18 cellular contexts compared by ENCODE assay signal in genomic region chr3:88589131-88589530, GRCh38.
"Had no signal": no experiment of that assay in that cellular context is flagged by ENCODE, and none has a peak within 500 bp of the region (broad histone marks: within the 10 kb centered on the region; RNA-seq: fewer than 3 reads in every experiment).

No MANE protein-coding gene starts in this region.

- H3K27ac ChIP-seq: heart left ventricle, tibial artery had no signal

- H3K27ac Mint-ChIP-seq: activated CD8-positive, alpha-beta T cell treated with anti-CD3 and anti-CD28 coated beads, Interleukin-2, amount 10 ng/mL, durations not matched to agents 7 days and 5 days; activated naive CD4-positive, alpha-beta T cell treated with anti-CD3 and anti-CD28 coated beads, Interleukin-2, amount 50 U/mL, for 72 hours; naive thymus-derived CD8-positive, alpha-beta T cell; stimulated activated memory B cell treated with anti-CD40 and anti-IgM and Interleukin-4, amounts not matched to agents 10 μg/mL and 1 μg/mL and 100 μg/mL, for 72 hours; T-helper 1 cell treated with Interleukin-12 subunit alpha and Interleukin-12 subunit beta and Interleukin-4 antibody, amounts not matched to agents 30 μg/mL and 1 μg/mL, for 36 hours had no signal

- H3K4me1 ChIP-seq: heart left ventricle, tibial artery had no signal

- ATAC-seq: activated CD8-positive, alpha-beta T cell treated with anti-CD3 and anti-CD28 coated beads, Interleukin-2, amount 10 ng/mL, durations not matched to agents 7 days and 5 days; activated naive CD4-positive, alpha-beta T cell treated with anti-CD3 and anti-CD28 coated beads, Interleukin-2, amount 50 U/mL, for 72 hours; heart left ventricle; left lobe of liver; mucosa of descending colon; naive thymus-derived CD8-positive, alpha-beta T cell; stimulated activated memory B cell treated with anti-CD40 and anti-IgM and Interleukin-4, amounts not matched to agents 10 μg/mL and 1 μg/mL and 100 μg/mL, for 72 hours had no signal

- H3K9me3 ChIP-seq: heart left ventricle, mucosa of descending colon, tibial artery had no signal

- H3K27me3 ChIP-seq: heart left ventricle, tibial artery had no signal

- H3K9me3 Mint-ChIP-seq: stimulated activated memory B cell treated with anti-CD40 and anti-IgM and Interleukin-4, amounts not matched to agents 10 μg/mL and 1 μg/mL and 100 μg/mL, for 72 hours; T-helper 1 cell treated with Interleukin-12 subunit alpha and Interleukin-12 subunit beta and Interleukin-4 antibody, amounts not matched to agents 30 μg/mL and 1 μg/mL, for 36 hours had no signal

- H3K36me3 Mint-ChIP-seq: activated naive CD4-positive, alpha-beta T cell treated with anti-CD3 and anti-CD28 coated beads, Interleukin-2, amount 50 U/mL, for 72 hours; naive thymus-derived CD8-positive, alpha-beta T cell; stimulated activated memory B cell treated with anti-CD40 and anti-IgM and Interleukin-4, amounts not matched to agents 10 μg/mL and 1 μg/mL and 100 μg/mL, for 72 hours had no signal

- H3K4me3 Mint-ChIP-seq: activated CD8-positive, alpha-beta T cell treated with anti-CD3 and anti-CD28 coated beads, Interleukin-2, amount 10 ng/mL, durations not matched to agents 7 days and 5 days; naive thymus-derived CD8-positive, alpha-beta T cell; stimulated activated memory B cell treated with anti-CD40 and anti-IgM and Interleukin-4, amounts not matched to agents 10 μg/mL and 1 μg/mL and 100 μg/mL, for 72 hours; T-helper 1 cell treated with Interleukin-12 subunit alpha and Interleukin-12 subunit beta and Interleukin-4 antibody, amounts not matched to agents 30 μg/mL and 1 μg/mL, for 36 hours had no signal

- H3K36me3 ChIP-seq: heart left ventricle, tibial artery had no signal

- FAIRE-seq: frontal cortex, urothelium cell line had no signal

- DNase-seq: activated CD4-positive, alpha-beta T cell treated with anti-CD3 and anti-CD28 coated beads for 48 hours; activated CD8-positive, alpha-beta memory T cell treated with anti-CD3 and anti-CD28 coated beads, Interleukin-2, amount 50 U/mL, for 4 hours; activated CD8-positive, alpha-beta T cell treated with anti-CD3 and anti-CD28 coated beads, Interleukin-2, amount 10 ng/mL, durations not matched to agents 7 days and 5 days; activated effector memory CD4-positive, alpha-beta T cell treated with anti-CD3 and anti-CD28 coated beads, Interleukin-2, amount 50 U/mL, for 16 hours; activated T-cell treated with anti-CD3 and anti-CD28 coated beads, Interleukin-2, amount 50 U/mL, for 48 hours; amniotic stem cell; effector memory CD4-positive, alpha-beta T cell; heart left ventricle; mucosa of descending colon; naive thymus-derived CD8-positive, alpha-beta T cell; stimulated activated CD4-positive, alpha-beta T cell treated with anti-CD3 and anti-CD28 coated beads, Interleukin-2, amount 100 ng/mL, for 48 hours; tibial artery had no signal

- H3K4me3 ChIP-seq: heart left ventricle, mucosa of descending colon, tibial artery had no signal

- H3K4me1 Mint-ChIP-seq: naive thymus-derived CD8-positive, alpha-beta T cell; stimulated activated memory B cell treated with anti-CD40 and anti-IgM and Interleukin-4, amounts not matched to agents 10 μg/mL and 1 μg/mL and 100 μg/mL, for 72 hours had no signal

- H3K27me3 Mint-ChIP-seq: naive thymus-derived CD8-positive, alpha-beta T cell; stimulated activated memory B cell treated with anti-CD40 and anti-IgM and Interleukin-4, amounts not matched to agents 10 μg/mL and 1 μg/mL and 100 μg/mL, for 72 hours had no signal
